16 cellular contexts compared by ENCODE assay signal in the genomic region with DNA sequence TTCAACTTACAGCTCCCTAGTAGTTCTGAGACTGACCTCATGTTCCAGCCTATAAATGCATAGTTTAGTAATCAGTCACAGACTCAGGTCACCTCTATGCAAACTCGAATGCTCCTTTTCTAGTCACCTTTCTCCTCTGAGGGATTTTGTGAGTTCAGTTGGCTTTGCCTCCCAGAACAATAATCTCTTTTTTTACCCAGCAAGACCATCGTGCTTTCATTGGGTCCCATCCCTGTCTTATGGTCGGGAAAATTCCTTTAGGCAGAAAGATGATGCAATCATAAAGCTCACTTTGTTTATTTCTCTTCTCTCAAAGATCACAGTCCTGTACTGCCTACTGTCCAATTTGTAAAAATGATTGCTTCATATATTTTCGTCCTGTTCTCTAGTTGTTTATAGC. TPM values are rescaled to one million over a fixed set of nuclear protein-coding genes. Genes with fewer than 3 reads are reported as not detected.
DNase-seq lines count a peak whose midpoint lies in the region; ATAC-seq and TF ChIP-seq lines count a peak whose summit lies in the region.
"Had no signal": no experiment of that assay in that cellular context is flagged by ENCODE, and none has a peak within 500 bp of the region (broad histone marks: within the 10 kb centered on the region; RNA-seq: fewer than 3 reads in every experiment).

No MANE protein-coding gene starts in this region.

- POLR2A ChIA-PET in Caco-2 (lab: Charles Lee): no interaction called here

- H3K4me2 ChIP-seq in mesenchymal stem cell (ENCODE audit: low read length, poor library complexity, severe bottlenecking): no peak overlapping the region
- H3K4me2 ChIP-seq: BLaER1 had no signal

- H2BK12ac ChIP-seq in mesenchymal stem cell (ENCODE audit: low read length in 2 of 2): no peak overlapping the region

- H3K18ac ChIP-seq in mesenchymal stem cell (ENCODE audit: low read depth in 1 of 2, low read length in 2 of 2): no peak overlapping the region

- H2BK15ac ChIP-seq in mesenchymal stem cell (ENCODE audit: low read depth, poor library complexity, severe bottlenecking): no peak overlapping the region

- H4K8ac ChIP-seq in mesenchymal stem cell (ENCODE audit: low read length): no peak overlapping the region

- peaks cover 9% of the 10 kb centered on the region for H3K9me3 Mint-ChIP-seq in Caco-2 (ENCODE audit: unreplicated experiment)

- no peak for TF ChIP-seq CTCF in Caco-2 (IDR thresholded peaks at IDR 0.05; ENCODE audit: insufficient read depth in 1 of 2, low read depth in 1 of 2, low read length in 1 of 2, severe bottlenecking in 1 of 2, unreplicated experiment in 1 of 2)

- peaks cover 21% of the 10 kb centered on the region for H3K4me1 Mint-ChIP-seq in Caco-2 (ENCODE audit: low read depth, unreplicated experiment)
- H3K4me1 Mint-ChIP-seq: activated naive CD8-positive, alpha-beta T cell treated with anti-CD3 and anti-CD28 coated beads for 36 hours had no signal

- no peak overlapping the region for H3K23ac ChIP-seq in mesenchymal stem cell (ENCODE audit: low read length in 2 of 2)

- no peaks in the 10 kb centered on the region for H3K79me1 ChIP-seq in mesenchymal stem cell (replicated peaks; ENCODE audit: low read length, poor library complexity, severe bottlenecking)

- ATAC-seq in HG03342 (IDR thresholded peaks at IDR 0.05; ENCODE audit: unreplicated experiment): no peak
- ATAC-seq: left ventricle myocardium superior had no signal

- H3K4me3 Mint-ChIP-seq in Caco-2 (ENCODE audit: unreplicated experiment): peak overlapping the region; percentile 46
- H3K4me3 Mint-ChIP-seq: activated naive CD8-positive, alpha-beta T cell treated with anti-CD3 and anti-CD28 coated beads for 36 hours had no signal

- no peak overlapping the region for H2AFZ ChIP-seq in mesenchymal stem cell (ENCODE audit: low read depth, low read length)

- H3K27ac Mint-ChIP-seq in Caco-2 (ENCODE audit: unreplicated experiment): peak overlapping the region; percentile 77
- H3K27ac Mint-ChIP-seq: activated naive CD8-positive, alpha-beta T cell treated with anti-CD3 and anti-CD28 coated beads for 36 hours had no signal

- H3K14ac ChIP-seq in mesenchymal stem cell (ENCODE audit: low read length in 2 of 2): no peak overlapping the region

- H2BK120ac ChIP-seq in mesenchymal stem cell (ENCODE audit: low read depth, low read length): no peak overlapping the region

- no peak overlapping the region for H2AK5ac ChIP-seq in mesenchymal stem cell (ENCODE audit: low read length, severe bottlenecking)

- no peak overlapping the region for H3K4me3 ChIP-seq in Caco-2 (ENCODE audit: low read depth, low read length)
- no peak overlapping the region for H3K4me3 ChIP-seq in mesenchymal stem cell (ENCODE audit: insufficient read depth in 1 of 2, low read depth in 1 of 2, low read length in 2 of 2)
- H3K4me3 ChIP-seq: BLaER1 had no signal

- 50% methylated on average over 3 of the region's 4 CpGs for WGBS in mesenchymal stem cell

- H3K9me3 ChIP-seq in Caco-2 (no peaks in the 10 kb centered on the region), mesenchymal stem cell (ENCODE audit: control insufficient read depth, low read length) (peaks cover 4% of the 10 kb centered on the region)
- H3K9me3 ChIP-seq: BLaER1 had no signal

- H3K27ac ChIP-seq in mesenchymal stem cell (ENCODE audit: low read length, poor library complexity, severe bottlenecking): no peak overlapping the region
- H3K27ac ChIP-seq: BLaER1 had no signal

- DNase-seq in Caco-2: peak in 1 of 2 experiments; percentile 18
- peak; percentile 57 for DNase-seq in LoVo (ENCODE audit: low spot score)
- DNase-seq in brain pericyte (ENCODE audit: low read depth, low spot score): peak; percentile 47
- peak; percentile 56 for DNase-seq in mesenchymal stem cell
- no peak for DNase-seq in ureter (ENCODE audit: low spot score)
- no peak for DNase-seq in germinal center (ENCODE audit: low spot score)
- no peak for DNase-seq in activated CD4-positive, alpha-beta T cell treated with anti-CD3 and anti-CD28 coated beads for 1 hour
- DNase-seq: activated naive CD8-positive, alpha-beta T cell treated with anti-CD3 and anti-CD28 coated beads for 36 hours; head of caudate nucleus; Kasumi-1; left ventricle myocardium superior; NCI-H2171; nucleus accumbens; stimulated activated CD4-positive, alpha-beta T cell treated with anti-CD3 and anti-CD28 coated beads, Interleukin-15, amount 100 ng/mL, for 24 hours had no signal

- H3K27me3 Mint-ChIP-seq in Caco-2 (ENCODE audit: insufficient read depth, unreplicated experiment): no peaks in the 10 kb centered on the region
- H3K27me3 Mint-ChIP-seq: activated naive CD8-positive, alpha-beta T cell treated with anti-CD3 and anti-CD28 coated beads for 36 hours had no signal

- H3K4ac ChIP-seq in mesenchymal stem cell (ENCODE audit: low read depth in 1 of 2, low read length in 2 of 2): no peak overlapping the region

- BruUV-seq in Caco-2 (replicated peaks; lab: Mats Ljungman, UMichigan): no TSS peak

- H3K36me3 Mint-ChIP-seq in Caco-2 (ENCODE audit: insufficient read depth, unreplicated experiment): no peaks in the 10 kb centered on the region
- H3K36me3 Mint-ChIP-seq: activated naive CD8-positive, alpha-beta T cell treated with anti-CD3 and anti-CD28 coated beads for 36 hours had no signal

- H2BK5ac ChIP-seq in mesenchymal stem cell (ENCODE audit: low read depth, low read length, poor library complexity, severe bottlenecking): no peak overlapping the region

- peaks cover 29% of the 10 kb centered on the region for H3K4me1 ChIP-seq in Caco-2
- H3K4me1 ChIP-seq in mesenchymal stem cell (ENCODE audit: control insufficient read depth, insufficient read depth, low read depth, low read length): no peaks in the 10 kb centered on the region
- H3K4me1 ChIP-seq: BLaER1 had no signal

- no peak overlapping the region for H4K91ac ChIP-seq in mesenchymal stem cell (ENCODE audit: low read length)

- H3K36me3 ChIP-seq in Caco-2 (ENCODE audit: control insufficient read depth, insufficient read depth, low read length) (no peaks in the 10 kb centered on the region), mesenchymal stem cell (ENCODE audit: control insufficient read depth in 1 of 2, insufficient read depth in 2 of 2, low read depth in 1 of 2, low read length in 2 of 2) (no peaks in the 10 kb centered on the region)
- H3K36me3 ChIP-seq: BLaER1 had no signal

- CTCF ChIA-PET in Caco-2 (lab: Charles Lee): no interaction called here

- intact Hi-C loops in Caco-2 (cut with micrococcal nuclease; ENCODE audit: unreplicated experiment): no loop called here

- H3K27me3 ChIP-seq in Caco-2 (replicated peaks; ENCODE audit: control insufficient read depth, insufficient read depth, low read length): no peaks in the 10 kb centered on the region
- no peaks in the 10 kb centered on the region for H3K27me3 ChIP-seq in mesenchymal stem cell (ENCODE audit: control insufficient read depth in 1 of 2, insufficient read depth in 1 of 2, low read length in 2 of 2)
- H3K27me3 ChIP-seq: BLaER1 had no signal

- H3K9ac ChIP-seq in mesenchymal stem cell (ENCODE audit: low read length): no peak overlapping the region
- H3K9ac ChIP-seq: BLaER1 had no signal

RNA-seq across cellular contexts. Expression of a gene that starts 38.4 kb away (rescaled TPM):
- total RNA-seq in Caco-2 (2022): not detected in 2 replicates
- polyA plus RNA-seq in mesenchymal stem cell (2013, experiment 1 of 2): 18.3 TPM
- 18.4 TPM for polyA plus RNA-seq in mesenchymal stem cell (2013, experiment 2 of 2)
- 3.7 TPM for total RNA-seq in ureter
- total RNA-seq: activated naive CD8-positive, alpha-beta T cell treated with anti-CD3 and anti-CD28 coated beads for 36 hours had no signal

Comparison
In these comparisons a context has a peak if more than half of its experiments do, and no peak if none do; other contexts are left out.
1. DNase-seq: peak in LoVo (single experiment), brain pericyte (single experiment) and mesenchymal stem cell (single experiment); none in ureter (single experiment), germinal center (single experiment) and activated CD4-positive, alpha-beta T cell treated with anti-CD3 and anti-CD28 coated beads for 1 hour (single experiment).